In the genomic region with DNA sequence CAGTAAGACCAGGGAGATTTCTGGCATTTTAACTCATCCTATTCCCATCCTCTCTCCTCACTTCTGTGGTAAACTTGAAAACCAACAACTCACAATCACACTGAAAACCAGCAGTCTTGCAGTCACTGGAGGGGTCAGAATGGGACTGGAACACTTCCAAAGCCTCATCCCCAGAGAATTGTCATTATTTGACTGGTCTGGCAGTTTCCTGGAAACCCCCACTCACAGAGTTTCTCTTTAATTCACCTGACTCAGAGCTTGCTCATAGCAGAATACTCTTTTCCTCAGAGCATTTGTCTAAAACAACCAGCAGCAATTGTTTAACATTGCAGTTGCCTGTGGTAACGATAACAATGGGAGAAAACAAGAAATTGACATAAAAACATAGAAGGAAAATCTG, we compare ENCODE assay signal across 27 cellular contexts. TPM values are rescaled to one million over a fixed set of nuclear protein-coding genes. Genes with fewer than 3 reads are reported as not detected.
DNase-seq lines count a peak whose midpoint lies in the region; ATAC-seq lines count a peak whose summit lies in the region.
"Had no signal": no experiment of that assay in that cellular context is flagged by ENCODE, and none has a peak within 500 bp of the region (broad histone marks: within the 10 kb centered on the region; RNA-seq: fewer than 3 reads in every experiment).

No MANE protein-coding gene starts in this region.

- intact Hi-C loops in activated CD4-positive, alpha-beta T cell treated with anti-CD3 and anti-CD28 coated beads for 36 hours (cut with DNase I, micrococcal nuclease), result no loop called here

- CTCF ChIA-PET in activated CD4-positive, alpha-beta T cell treated with anti-CD3 and anti-CD28 coated beads for 36 hours (lab: Charles Lee), result interaction anchor here (0.9 kb wide), 1 partner anchor 78 kb away, joined by 3 read pairs; no protein-coding TSS in a partner anchor
- CTCF ChIA-PET in activated CD4-positive, alpha-beta T cell treated with anti-CD3 and anti-CD28 coated beads, Interleukin-2, amount 10 ng/mL, durations not matched to agents 7 days and 5 days (lab: Charles Lee), result interaction anchor here (1.2 kb wide), 1 partner anchor 114 kb away, joined by 3 read pairs; no protein-coding TSS in a partner anchor

- H3K27me3 Mint-ChIP-seq in activated CD4-positive, alpha-beta T cell treated with anti-CD3 and anti-CD28 coated beads for 36 hours, result no peaks in the 10 kb centered on the region
- H3K27me3 Mint-ChIP-seq in activated CD4-positive, alpha-beta T cell treated with anti-CD3 and anti-CD28 coated beads, Interleukin-2, amount 10 ng/mL, durations not matched to agents 7 days and 5 days, result peaks cover 5% of the 10 kb centered on the region
- peaks cover 2% of the 10 kb centered on the region for H3K27me3 Mint-ChIP-seq in activated naive CD8-positive, alpha-beta T cell treated with anti-CD3 and anti-CD28 coated beads, Interleukin-2, amount 50 U/mL, for 24 hours
- H3K27me3 Mint-ChIP-seq in stimulated activated naive CD8-positive, alpha-beta T cell treated with anti-CD3 and anti-CD28 coated beads, Interleukin-15, Interleukin-2, amounts not matched to agents 100 ng/mL and 50 ng/mL, for 24 hours, result peaks cover 3% of the 10 kb centered on the region

- peaks cover 5% of the 10 kb centered on the region for H3K9me3 Mint-ChIP-seq in activated CD4-positive, alpha-beta T cell treated with anti-CD3 and anti-CD28 coated beads for 36 hours (ENCODE audit: low read depth)
- H3K9me3 Mint-ChIP-seq in activated CD4-positive, alpha-beta T cell treated with anti-CD3 and anti-CD28 coated beads, Interleukin-2, amount 10 ng/mL, durations not matched to agents 7 days and 5 days, result no peaks in the 10 kb centered on the region
- H3K9me3 Mint-ChIP-seq in activated naive CD8-positive, alpha-beta T cell treated with anti-CD3 and anti-CD28 coated beads, Interleukin-2, amount 50 U/mL, for 24 hours, result peaks cover 8% of the 10 kb centered on the region
- H3K9me3 Mint-ChIP-seq in stimulated activated naive CD8-positive, alpha-beta T cell treated with anti-CD3 and anti-CD28 coated beads, Interleukin-15, Interleukin-2, amounts not matched to agents 100 ng/mL and 50 ng/mL, for 24 hours, result no peaks in the 10 kb centered on the region
- H3K9me3 Mint-ChIP-seq: naive thymus-derived CD8-positive, alpha-beta T cell had no signal

- H3K4me3 Mint-ChIP-seq in activated CD4-positive, alpha-beta T cell treated with anti-CD3 and anti-CD28 coated beads for 36 hours, result no peak overlapping the region
- H3K4me3 Mint-ChIP-seq in activated CD4-positive, alpha-beta T cell treated with anti-CD3 and anti-CD28 coated beads, Interleukin-2, amount 10 ng/mL, durations not matched to agents 7 days and 5 days, result no peak overlapping the region
- no peak overlapping the region for H3K4me3 Mint-ChIP-seq in activated naive CD8-positive, alpha-beta T cell treated with anti-CD3 and anti-CD28 coated beads, Interleukin-2, amount 50 U/mL, for 24 hours
- no peak overlapping the region for H3K4me3 Mint-ChIP-seq in stimulated activated naive CD8-positive, alpha-beta T cell treated with anti-CD3 and anti-CD28 coated beads, Interleukin-15, Interleukin-2, amounts not matched to agents 100 ng/mL and 50 ng/mL, for 24 hours
- H3K4me3 Mint-ChIP-seq: naive thymus-derived CD8-positive, alpha-beta T cell had no signal

- DNase-seq in activated CD4-positive, alpha-beta T cell treated with anti-CD3 and anti-CD28 coated beads for 36 hours, result peak; percentile 18
- DNase-seq in activated CD4-positive, alpha-beta T cell treated with anti-CD3 and anti-CD28 coated beads, Interleukin-2, amount 10 ng/mL, durations not matched to agents 7 days and 5 days, result no peak
- peak; percentile 19 for DNase-seq in stimulated activated CD4-positive, alpha-beta T cell treated with anti-CD3 and anti-CD28 coated beads, Interleukin-1b, Interleukin-23, amount 100 ng/mL, for 48 hours
- no peak for DNase-seq in stimulated activated CD4-positive, alpha-beta T cell treated with anti-CD3 and anti-CD28 coated beads, Interleukin-4, amount 100 ng/mL, for 4 hours
- DNase-seq in activated naive CD8-positive, alpha-beta T cell treated with anti-CD3 and anti-CD28 coated beads, Interleukin-2, amount 50 U/mL, for 24 hours, result peak; percentile 4
- no peak for DNase-seq in NCI-H82 treated with DMSO at 0.1 percent for 48 hours (lab: John Stamatoyannopoulos, UW; ENCODE audit: unreplicated experiment)
- DNase-seq: activated gamma-delta T cell treated with Interleukin-2 at 50 U/mL for 16 hours; amygdala; brain microvascular endothelial cell; Calu3; DMS79 treated with DMSO at 0.1 percent for 48 hours; dorsolateral prefrontal cortex; esophagus squamous epithelium; Karpas-422; kidney glomerular epithelial cell; lower lobe of right lung; MV-4-11; naive thymus-derived CD8-positive, alpha-beta T cell; NCI-H146; NCI-H2107; occipital lobe; RPMI8226; SJCRH30 had no signal

- ATAC-seq in activated CD4-positive, alpha-beta T cell treated with anti-CD3 and anti-CD28 coated beads for 36 hours, result peak; percentile 63
- ATAC-seq in activated naive CD8-positive, alpha-beta T cell treated with anti-CD3 and anti-CD28 coated beads, Interleukin-2, amount 50 U/mL, for 24 hours, result peak; percentile 66
- no peak for ATAC-seq in GM18907 (IDR thresholded peaks at IDR 0.05; ENCODE audit: unreplicated experiment)
- ATAC-seq: HCT116; HepG2; lower lobe of right lung; naive thymus-derived CD8-positive, alpha-beta T cell had no signal

- H3K4me1 Mint-ChIP-seq in activated CD4-positive, alpha-beta T cell treated with anti-CD3 and anti-CD28 coated beads for 36 hours, result peaks cover 11% of the 10 kb centered on the region
- H3K4me1 Mint-ChIP-seq in activated CD4-positive, alpha-beta T cell treated with anti-CD3 and anti-CD28 coated beads, Interleukin-2, amount 10 ng/mL, durations not matched to agents 7 days and 5 days, result no peaks in the 10 kb centered on the region
- H3K4me1 Mint-ChIP-seq in activated naive CD8-positive, alpha-beta T cell treated with anti-CD3 and anti-CD28 coated beads, Interleukin-2, amount 50 U/mL, for 24 hours, result peaks cover 13% of the 10 kb centered on the region
- peaks cover 14% of the 10 kb centered on the region for H3K4me1 Mint-ChIP-seq in stimulated activated naive CD8-positive, alpha-beta T cell treated with anti-CD3 and anti-CD28 coated beads, Interleukin-15, Interleukin-2, amounts not matched to agents 100 ng/mL and 50 ng/mL, for 24 hours (ENCODE audit: low read depth)
- H3K4me1 Mint-ChIP-seq: naive thymus-derived CD8-positive, alpha-beta T cell had no signal

- H3K36me3 Mint-ChIP-seq in activated CD4-positive, alpha-beta T cell treated with anti-CD3 and anti-CD28 coated beads for 36 hours (ENCODE audit: low read depth), result peaks cover 2% of the 10 kb centered on the region
- H3K36me3 Mint-ChIP-seq in activated CD4-positive, alpha-beta T cell treated with anti-CD3 and anti-CD28 coated beads, Interleukin-2, amount 10 ng/mL, durations not matched to agents 7 days and 5 days (ENCODE audit: low read depth), result no peaks in the 10 kb centered on the region
- H3K36me3 Mint-ChIP-seq in activated naive CD8-positive, alpha-beta T cell treated with anti-CD3 and anti-CD28 coated beads, Interleukin-2, amount 50 U/mL, for 24 hours (ENCODE audit: low read depth), result peaks cover 5% of the 10 kb centered on the region
- H3K36me3 Mint-ChIP-seq in stimulated activated naive CD8-positive, alpha-beta T cell treated with anti-CD3 and anti-CD28 coated beads, Interleukin-15, Interleukin-2, amounts not matched to agents 100 ng/mL and 50 ng/mL, for 24 hours (ENCODE audit: low read depth), result no peaks in the 10 kb centered on the region
- H3K36me3 Mint-ChIP-seq: naive thymus-derived CD8-positive, alpha-beta T cell had no signal

- POLR2A ChIA-PET in activated CD4-positive, alpha-beta T cell treated with anti-CD3 and anti-CD28 coated beads for 36 hours (lab: Charles Lee), result no interaction called here
- POLR2A ChIA-PET in activated CD4-positive, alpha-beta T cell treated with anti-CD3 and anti-CD28 coated beads, Interleukin-2, amount 10 ng/mL, durations not matched to agents 7 days and 5 days (lab: Charles Lee), result no interaction called here

- no peak overlapping the region for H3K27ac Mint-ChIP-seq in activated CD4-positive, alpha-beta T cell treated with anti-CD3 and anti-CD28 coated beads for 36 hours
- H3K27ac Mint-ChIP-seq in activated CD4-positive, alpha-beta T cell treated with anti-CD3 and anti-CD28 coated beads, Interleukin-2, amount 10 ng/mL, durations not matched to agents 7 days and 5 days, result no peak overlapping the region
- H3K27ac Mint-ChIP-seq in activated naive CD8-positive, alpha-beta T cell treated with anti-CD3 and anti-CD28 coated beads, Interleukin-2, amount 50 U/mL, for 24 hours, result peak overlapping the region; percentile 36
- peak overlapping the region; percentile 71 for H3K27ac Mint-ChIP-seq in stimulated activated naive CD8-positive, alpha-beta T cell treated with anti-CD3 and anti-CD28 coated beads, Interleukin-15, Interleukin-2, amounts not matched to agents 100 ng/mL and 50 ng/mL, for 24 hours
- H3K27ac Mint-ChIP-seq: naive thymus-derived CD8-positive, alpha-beta T cell had no signal

RNA-seq across cellular contexts. Expression of gene RAB9B, which starts 7.3 kb away (rescaled TPM):
- under 1 TPM; 0.37 to 0.48 TPM for total RNA-seq in activated CD4-positive, alpha-beta T cell treated with anti-CD3 and anti-CD28 coated beads for 36 hours
- total RNA-seq in activated CD4-positive, alpha-beta T cell treated with anti-CD3 and anti-CD28 coated beads, Interleukin-2, amount 10 ng/mL, durations not matched to agents 7 days and 5 days, result under 1 TPM; 0.40 to 0.48 TPM

Comparison
In these comparisons a context has a peak if more than half of its experiments do, and no peak if none do; other contexts are left out.
1. DNase-seq: peak in activated CD4-positive, alpha-beta T cell treated with anti-CD3 and anti-CD28 coated beads for 36 hours (single experiment), stimulated activated CD4-positive, alpha-beta T cell treated with anti-CD3 and anti-CD28 coated beads, Interleukin-1b, Interleukin-23, amount 100 ng/mL, for 48 hours (single experiment) and activated naive CD8-positive, alpha-beta T cell treated with anti-CD3 and anti-CD28 coated beads, Interleukin-2, amount 50 U/mL, for 24 hours (single experiment); none in activated CD4-positive, alpha-beta T cell treated with anti-CD3 and anti-CD28 coated beads, Interleukin-2, amount 10 ng/mL, durations not matched to agents 7 days and 5 days (single experiment), stimulated activated CD4-positive, alpha-beta T cell treated with anti-CD3 and anti-CD28 coated beads, Interleukin-4, amount 100 ng/mL, for 4 hours (0 of 2) and NCI-H82 treated with DMSO at 0.1 percent for 48 hours (single experiment).
2. H3K27ac Mint-ChIP-seq: peak in activated naive CD8-positive, alpha-beta T cell treated with anti-CD3 and anti-CD28 coated beads, Interleukin-2, amount 50 U/mL, for 24 hours (single experiment) and stimulated activated naive CD8-positive, alpha-beta T cell treated with anti-CD3 and anti-CD28 coated beads, Interleukin-15, Interleukin-2, amounts not matched to agents 100 ng/mL and 50 ng/mL, for 24 hours (single experiment); none in activated CD4-positive, alpha-beta T cell treated with anti-CD3 and anti-CD28 coated beads for 36 hours (single experiment) and activated CD4-positive, alpha-beta T cell treated with anti-CD3 and anti-CD28 coated beads, Interleukin-2, amount 10 ng/mL, durations not matched to agents 7 days and 5 days (single experiment).